17 cellular contexts compared by ENCODE assay signal in the genomic region with DNA sequence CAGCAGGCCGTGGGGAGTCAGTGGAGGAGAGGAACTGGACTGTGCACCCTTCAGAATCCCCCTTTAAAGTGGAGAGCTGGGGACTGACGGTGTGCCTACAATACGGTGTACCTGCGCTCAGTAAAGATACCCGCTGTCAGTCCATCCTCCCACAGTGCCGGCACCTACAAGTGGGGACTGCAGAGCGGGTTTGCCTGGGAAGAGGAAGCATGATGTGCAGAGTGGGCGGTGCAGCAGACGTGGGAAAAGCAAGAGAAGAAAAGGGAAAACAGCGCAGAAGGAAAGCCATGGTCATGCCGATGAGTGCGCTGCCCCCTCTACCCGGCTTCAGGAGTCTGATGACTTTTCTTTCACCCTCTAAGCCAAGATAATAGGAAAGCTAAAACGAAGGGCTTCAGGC.
DNase-seq lines count a peak whose midpoint lies in the region; ATAC-seq and TF ChIP-seq lines count a peak whose summit lies in the region.
"Had no signal": no experiment of that assay in that cellular context is flagged by ENCODE, and none has a peak within 500 bp of the region (broad histone marks: within the 10 kb centered on the region; RNA-seq: fewer than 3 reads in every experiment).

No MANE protein-coding gene starts in this region.

- peak; percentile 32 for DNase-seq in RWPE2 (ENCODE audit: low spot score)
- no peak for DNase-seq in WTC11 (ENCODE audit: low spot score)
- DNase-seq in osteoblast (ENCODE audit: insufficient read length, low spot score, missing footprints), result peak; percentile 80
- DNase-seq in activated CD4-positive, alpha-beta memory T cell treated with anti-CD3 and anti-CD28 coated beads for 36 hours, result no peak
- no peak for DNase-seq in PC-9
- DNase-seq: Caco-2; CD4-positive, CD25-positive, alpha-beta regulatory T cell; CD8-positive, alpha-beta T cell; DMS153; DND-41; GOT3; HFFc6 had no signal

- intact Hi-C loops in activated CD4-positive, alpha-beta memory T cell treated with anti-CD3 and anti-CD28 coated beads for 36 hours (cut with micrococcal nuclease), result no loop called here
- intact Hi-C loops in PC-9 (cut with micrococcal nuclease; ENCODE audit: unreplicated experiment), result no loop called here

- TF ChIP-seq CTCF in RWPE2 (IDR thresholded peaks at IDR 0.05; ENCODE audit: poor library complexity, severe bottlenecking), result no peak
- TF ChIP-seq CTCF in WTC11 (IDR thresholded peaks at IDR 0.05), result no peak
- no peak for TF ChIP-seq CTCF in osteoblast (IDR thresholded peaks at IDR 0.05; ENCODE audit: extremely low read depth, low read depth, low read length)
- TF ChIP-seq CTCF in PC-9 (conservative IDR thresholded peaks at IDR 0.05), result no peak

- H3K27me3 ChIP-seq in RWPE2 (ENCODE audit: insufficient read depth, poor library complexity, severe bottlenecking) (no peaks in the 10 kb centered on the region), osteoblast (ENCODE audit: insufficient read depth, low read length) (peaks cover 18% of the 10 kb centered on the region), PC-9 (ENCODE audit: insufficient read depth, low read depth) (peaks cover 37% of the 10 kb centered on the region)
- H3K27me3 ChIP-seq: BLaER1 had no signal

- CTCF ChIA-PET in WTC11 (lab: Charles Lee), result interaction anchor here (0.9 to 1.5 kb wide), 3 partner anchors 11 to 208 kb away, joined by 3 to 16 read pairs (median 3); no protein-coding TSS in a partner anchor
- CTCF ChIA-PET in activated CD4-positive, alpha-beta memory T cell treated with anti-CD3 and anti-CD28 coated beads for 36 hours (lab: Charles Lee), result interaction anchor here (1.0 kb wide), 1 partner anchor 13 kb away, joined by 5 read pairs; no protein-coding TSS in a partner anchor
- CTCF ChIA-PET in PC-9 (lab: Charles Lee), result no interaction called here

- H3K9me2 ChIP-seq in PC-9 (ENCODE audit: insufficient read depth), result no peaks in the 10 kb centered on the region

- POLR2A ChIA-PET in WTC11 (lab: Charles Lee), result no interaction called here
- POLR2A ChIA-PET in activated CD4-positive, alpha-beta memory T cell treated with anti-CD3 and anti-CD28 coated beads for 36 hours (lab: Charles Lee), result no interaction called here
- POLR2A ChIA-PET in PC-9 (lab: Charles Lee; ENCODE audit: unreplicated experiment), result no interaction called here

- H3K27ac Mint-ChIP-seq in WTC11, result peak overlapping the region; percentile 29; the same call in 1 of the 2 replicates
- no peak overlapping the region for H3K27ac Mint-ChIP-seq in activated CD4-positive, alpha-beta memory T cell treated with anti-CD3 and anti-CD28 coated beads for 36 hours
- no peak overlapping the region for H3K27ac Mint-ChIP-seq in activated T-helper 17 cell treated with anti-CD3 and anti-CD28 coated beads, Interleukin-2, amount 50 U/mL, for 72 hours
- H3K27ac Mint-ChIP-seq: B cell; CD8-positive, alpha-beta T cell; HFFc6 had no signal

- H3K4me1 Mint-ChIP-seq in WTC11, result peaks cover 12% of the 10 kb centered on the region
- H3K4me1 Mint-ChIP-seq in activated CD4-positive, alpha-beta memory T cell treated with anti-CD3 and anti-CD28 coated beads for 36 hours (ENCODE audit: low read depth), result peaks cover 19% of the 10 kb centered on the region
- H3K4me1 Mint-ChIP-seq in activated T-helper 17 cell treated with anti-CD3 and anti-CD28 coated beads, Interleukin-2, amount 50 U/mL, for 72 hours, result peaks cover 6% of the 10 kb centered on the region

- no peaks in the 10 kb centered on the region for H3K36me3 ChIP-seq in RWPE2 (ENCODE audit: low read depth)
- no peaks in the 10 kb centered on the region for H3K36me3 ChIP-seq in osteoblast (ENCODE audit: insufficient read depth, low read length)
- no peaks in the 10 kb centered on the region for H3K36me3 ChIP-seq in PC-9 (ENCODE audit: low read depth)
- H3K36me3 ChIP-seq: BLaER1, HAP-1 had no signal

- H3F3A ChIP-seq in PC-9 (ENCODE audit: insufficient read depth, low read depth), result no peaks in the 10 kb centered on the region

- H3K79me2 ChIP-seq in osteoblast (ENCODE audit: insufficient read depth, low read length) (no peaks in the 10 kb centered on the region), PC-9 (ENCODE audit: low read depth) (no peaks in the 10 kb centered on the region)

- H2AFZ ChIP-seq in osteoblast (ENCODE audit: low read length) (no peak overlapping the region), PC-9 (no peak overlapping the region)

- no peak for ATAC-seq in RWPE2 (ENCODE audit: low read depth)
- ATAC-seq in WTC11, result no peak
- no peak for ATAC-seq in activated T-helper 17 cell treated with anti-CD3 and anti-CD28 coated beads, Interleukin-2, amount 50 U/mL, for 72 hours (replicated peaks)
- ATAC-seq: CD8-positive, alpha-beta T cell had no signal

- no peak overlapping the region for H3K4me3 ChIP-seq in RWPE2 (ENCODE audit: severe bottlenecking)
- no peak overlapping the region for H3K4me3 ChIP-seq in osteoblast (ENCODE audit: insufficient read depth, low read length)
- H3K4me3 ChIP-seq in PC-9, result no peak overlapping the region
- H3K4me3 ChIP-seq: BLaER1, HAP-1 had no signal

- H3K36me3 Mint-ChIP-seq in WTC11, result no peaks in the 10 kb centered on the region
- no peaks in the 10 kb centered on the region for H3K36me3 Mint-ChIP-seq in activated CD4-positive, alpha-beta memory T cell treated with anti-CD3 and anti-CD28 coated beads for 36 hours
- H3K36me3 Mint-ChIP-seq in activated T-helper 17 cell treated with anti-CD3 and anti-CD28 coated beads, Interleukin-2, amount 50 U/mL, for 72 hours (ENCODE audit: low read depth), result no peaks in the 10 kb centered on the region
- H3K36me3 Mint-ChIP-seq: CD4-positive, CD25-positive, alpha-beta regulatory T cell; CD8-positive, alpha-beta T cell had no signal

- no peak overlapping the region for H3K27ac ChIP-seq in RWPE2 (ENCODE audit: poor library complexity, severe bottlenecking)
- H3K27ac ChIP-seq in osteoblast (ENCODE audit: low read depth, low read length), result no peak overlapping the region
- no peak overlapping the region for H3K27ac ChIP-seq in PC-9
- H3K27ac ChIP-seq: BLaER1, C4-2B had no signal

- H3K4me1 ChIP-seq in RWPE2 (ENCODE audit: insufficient read depth, poor library complexity, severe bottlenecking) (no peaks in the 10 kb centered on the region), osteoblast (ENCODE audit: insufficient read depth, low read length) (peaks cover 12% of the 10 kb centered on the region), PC-9 (replicated peaks; ENCODE audit: insufficient read depth) (no peaks in the 10 kb centered on the region)
- H3K4me1 ChIP-seq: Caco-2, HAP-1 had no signal

- no peaks in the 10 kb centered on the region for H3K9me3 ChIP-seq in RWPE2 (ENCODE audit: severe bottlenecking)
- H3K9me3 ChIP-seq in osteoblast (ENCODE audit: low read depth, low read length), result no peaks in the 10 kb centered on the region
- no peaks in the 10 kb centered on the region for H3K9me3 ChIP-seq in PC-9 (ENCODE audit: insufficient read depth, low read depth)
- H3K9me3 ChIP-seq: Caco-2, HAP-1 had no signal

- H4K20me1 ChIP-seq in osteoblast (ENCODE audit: insufficient read depth, low read length) (no peaks in the 10 kb centered on the region), PC-9 (ENCODE audit: insufficient read depth) (no peaks in the 10 kb centered on the region)

- H3K4me3 Mint-ChIP-seq in WTC11, result no peak overlapping the region
- no peak overlapping the region for H3K4me3 Mint-ChIP-seq in activated CD4-positive, alpha-beta memory T cell treated with anti-CD3 and anti-CD28 coated beads for 36 hours
- no peak overlapping the region for H3K4me3 Mint-ChIP-seq in activated T-helper 17 cell treated with anti-CD3 and anti-CD28 coated beads, Interleukin-2, amount 50 U/mL, for 72 hours
- H3K4me3 Mint-ChIP-seq: B cell; CD8-positive, alpha-beta T cell; HFFc6 had no signal

- BruUV-seq in PC-9 (replicated peaks; lab: Mats Ljungman, UMichigan), result no TSS peak

- H3K9me3 Mint-ChIP-seq in WTC11, result 0 out of 2 replicates have a peak, but pooled peaks cover under 1% of the 10 kb centered on the region
- no peaks in the 10 kb centered on the region for H3K9me3 Mint-ChIP-seq in activated CD4-positive, alpha-beta memory T cell treated with anti-CD3 and anti-CD28 coated beads for 36 hours
- no peaks in the 10 kb centered on the region for H3K9me3 Mint-ChIP-seq in activated T-helper 17 cell treated with anti-CD3 and anti-CD28 coated beads, Interleukin-2, amount 50 U/mL, for 72 hours
- H3K9me3 Mint-ChIP-seq: CD4-positive, CD25-positive, alpha-beta regulatory T cell; CD8-positive, alpha-beta T cell; HFFc6 had no signal

- H3K4me2 ChIP-seq in osteoblast (ENCODE audit: insufficient read depth, low read length) (no peak overlapping the region), PC-9 (no peak overlapping the region)

- no peaks in the 10 kb centered on the region for H3K27me3 Mint-ChIP-seq in WTC11 (ENCODE audit: low read depth)
- H3K27me3 Mint-ChIP-seq in activated CD4-positive, alpha-beta memory T cell treated with anti-CD3 and anti-CD28 coated beads for 36 hours, result no peaks in the 10 kb centered on the region
- H3K27me3 Mint-ChIP-seq in activated T-helper 17 cell treated with anti-CD3 and anti-CD28 coated beads, Interleukin-2, amount 50 U/mL, for 72 hours, result no peaks in the 10 kb centered on the region
- H3K27me3 Mint-ChIP-seq: CD4-positive, CD25-positive, alpha-beta regulatory T cell had no signal

TF ChIP-seq in WTC11, 78 proteins besides CTCF, POLR2A, EP300 and RAD21 (continues in another document):
- TF ChIP-seq SP1 (CRISPR knock-in tag; conservative IDR thresholded peaks at IDR 0.05) (no peak), ESRRA (CRISPR knock-in tag; IDR thresholded peaks at IDR 0.05; ENCODE audit: borderline replicate concordance) (no peak), MYBL2 (CRISPR knock-in tag; IDR thresholded peaks at IDR 0.05) (no peak), CREM (CRISPR knock-in tag; IDR thresholded peaks at IDR 0.05) (no peak), FOXK1 (CRISPR knock-in tag; IDR thresholded peaks at IDR 0.05) (no peak), NR2C2 (CRISPR knock-in tag; IDR thresholded peaks at IDR 0.05) (no peak), ZNF219 (CRISPR knock-in tag; IDR thresholded peaks at IDR 0.05; ENCODE audit: borderline replicate concordance) (no peak), GTF2I (CRISPR knock-in tag; conservative IDR thresholded peaks at IDR 0.05) (no peak), KAT7 (CRISPR knock-in tag; IDR thresholded peaks at IDR 0.05; ENCODE audit: borderline replicate concordance) (no peak), ZNF416 (CRISPR knock-in tag; IDR thresholded peaks at IDR 0.05) (no peak), ZNF317 (CRISPR knock-in tag; IDR thresholded peaks at IDR 0.05; ENCODE audit: borderline replicate concordance, low read depth) (no peak), MAX (CRISPR knock-in tag; IDR thresholded peaks at IDR 0.05) (no peak), GABPB1 (CRISPR knock-in tag; IDR thresholded peaks at IDR 0.05) (no peak), NR1H2 (CRISPR knock-in tag; IDR thresholded peaks at IDR 0.05) (no peak)

Comparison
In these comparisons a context has a peak if more than half of its experiments do, and no peak if none do; other contexts are left out.
1. DNase-seq: peak in RWPE2 (single experiment) and osteoblast (single experiment); none in WTC11 (single experiment), activated CD4-positive, alpha-beta memory T cell treated with anti-CD3 and anti-CD28 coated beads for 36 hours (single experiment) and PC-9 (0 of 2).